ENCODE assay signal across 8 cellular contexts in the genomic region with DNA sequence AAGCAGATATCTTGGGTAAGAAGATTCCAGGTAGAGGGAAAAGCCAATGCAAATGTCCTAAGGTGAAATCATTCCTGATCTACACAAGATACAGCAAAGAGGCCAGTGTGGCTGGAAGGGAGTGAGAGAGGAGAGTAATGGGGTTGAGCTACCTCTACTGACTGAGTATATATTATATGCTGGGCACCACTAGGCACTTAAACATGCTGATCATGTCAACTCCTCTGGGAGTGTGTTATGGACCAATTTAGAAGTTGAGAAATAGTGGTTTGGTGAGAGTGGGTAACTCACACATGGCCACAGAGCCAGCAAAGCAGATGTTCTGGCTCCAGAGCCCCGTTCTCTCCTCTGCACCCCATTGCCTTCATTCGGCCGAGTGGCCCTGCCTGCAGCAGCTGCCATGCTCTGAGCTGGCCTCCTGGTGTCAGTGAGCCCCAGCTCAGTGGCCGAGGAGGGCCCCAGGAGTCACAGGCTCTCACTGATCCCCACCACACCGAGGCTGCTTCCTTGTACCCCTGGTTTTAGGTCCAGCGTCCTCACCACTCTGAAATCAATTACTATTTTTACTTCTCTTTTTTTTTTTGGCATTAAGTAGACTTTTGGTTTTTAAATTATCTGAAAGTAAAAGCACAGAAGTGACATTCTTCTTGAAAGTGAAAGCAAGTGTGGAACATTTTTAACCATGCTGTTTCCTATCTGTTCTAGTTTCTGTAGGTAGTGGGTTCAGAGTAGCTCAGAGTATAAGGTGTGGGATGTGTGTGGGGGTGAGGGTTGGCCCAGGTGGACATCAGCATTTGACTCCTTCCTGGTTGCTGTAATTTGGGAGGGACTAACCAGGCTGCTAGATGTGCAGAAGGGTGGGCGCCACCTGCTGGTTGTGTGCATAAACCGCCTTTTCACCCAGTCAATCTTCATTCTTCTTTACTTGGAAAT. TPM values are rescaled to one million over a fixed set of nuclear protein-coding genes. Genes with fewer than 3 reads are reported as not detected.
DNase-seq lines count a peak whose midpoint lies in the region; ATAC-seq and TF ChIP-seq lines count a peak whose summit lies in the region.

No MANE protein-coding gene starts in this region.

- no peaks in the 10 kb centered on the region for H3K36me3 ChIP-seq in suprapubic skin

- TF ChIP-seq EP300 in suprapubic skin (IDR thresholded peaks at IDR 0.05): no peak

- no peak overlapping the region for H3K4me3 Mint-ChIP-seq in osteocyte (ENCODE audit: unreplicated experiment)

- peaks cover 8% of the 10 kb centered on the region for H3K4me1 ChIP-seq in suprapubic skin

- TF ChIP-seq POLR2A in suprapubic skin (IDR thresholded peaks at IDR 0.05): no peak

- H3K27ac ChIP-seq in C4-2B (no peak overlapping the region), suprapubic skin (no peak overlapping the region)

- no peak overlapping the region for H3K27ac Mint-ChIP-seq in osteocyte (ENCODE audit: unreplicated experiment)

- TF ChIP-seq CTCF in C4-2B (conservative IDR thresholded peaks at IDR 0.05) (peak; percentile 98), osteocyte (IDR thresholded peaks at IDR 0.05) (peak; percentile 60), suprapubic skin (IDR thresholded peaks at IDR 0.05) (peak; percentile 56 to 79)

- DNase-seq in NOMO-1 treated with DMSO at 0.1 percent for 48 hours (lab: John Stamatoyannopoulos, UW; ENCODE audit: unreplicated experiment) (peak; percentile 78), fibroblast of gingiva (ENCODE audit: low read depth) (peak; percentile 57), osteocyte (ENCODE audit: extremely low spot score, unreplicated experiment) (no peak), suprapubic skin (ENCODE audit: low spot score in 2 of 2) (peak in 1 of 2 donors; percentile 73)
- DNase-seq in activated CD8-positive, alpha-beta memory T cell treated with anti-CD3 and anti-CD28 coated beads, Interleukin-2, amount 50 U/mL, for 4 hours: peak; percentile 71

- ATAC-seq in GM18858 (IDR thresholded peaks at IDR 0.05; ENCODE audit: unreplicated experiment) (peak; percentile 85), HG03064 (IDR thresholded peaks at IDR 0.05; ENCODE audit: low read depth, unreplicated experiment) (peak; percentile 90)

- peaks cover 3% of the 10 kb centered on the region for H3K9me3 Mint-ChIP-seq in osteocyte (ENCODE audit: unreplicated experiment)

- H3K4me3 ChIP-seq in suprapubic skin: no peak overlapping the region

- 44% methylated on average over 8 of the region's 8 CpGs for WGBS in suprapubic skin

- no peaks in the 10 kb centered on the region for H3K27me3 ChIP-seq in suprapubic skin

- no peaks in the 10 kb centered on the region for H3K4me1 Mint-ChIP-seq in osteocyte (ENCODE audit: unreplicated experiment)

- no peaks in the 10 kb centered on the region for H3K36me3 Mint-ChIP-seq in osteocyte (ENCODE audit: unreplicated experiment)

- no peaks in the 10 kb centered on the region for H3K9me3 ChIP-seq in suprapubic skin

- H3K27me3 Mint-ChIP-seq in osteocyte (ENCODE audit: unreplicated experiment): peaks cover 4% of the 10 kb centered on the region

RNA-seq across cellular contexts. Expression of a gene that starts 45.8 kb away (rescaled TPM):
- total RNA-seq in osteocyte (not detected in 2 replicates), suprapubic skin (10 to 100 TPM in 1 of 4 donors, 1 to 10 TPM in 2, under 1 TPM in 1; 0.72 to 12.6 (median 5.4) TPM)

RNA-seq across cellular contexts. Expression of a gene that starts 50.7 kb away (rescaled TPM):
- total RNA-seq in osteocyte: not detected in 2 replicates
- total RNA-seq in suprapubic skin: 100 to 1,000 TPM in 3 of 4 donors, 10 to 100 TPM in 1; 41.1 to 222 (median 140) TPM

RNA-seq across cellular contexts. Expression of a gene that starts 54.4 kb away (rescaled TPM):
- total RNA-seq in osteocyte: not detected in 2 replicates
- 100 to 1,000 TPM in 3 of 4 donors, 10 to 100 TPM in 1; 19.1 to 228 (median 129) TPM for total RNA-seq in suprapubic skin

Comparison
In these comparisons a context has a peak if more than half of its experiments do, and no peak if none do; other contexts are left out.
1. RNA of a gene that starts 50.7 kb away (total RNA-seq): 41.1 to 222 TPM in suprapubic skin; not detected in osteocyte; every median in the first group is over 10 times any median in the second.
2. RNA of a gene that starts 54.4 kb away (total RNA-seq): 19.1 to 228 TPM in suprapubic skin; not detected in osteocyte; every median in the first group is over 10 times any median in the second.
3. Peak in every context shown above with its lines, with median percentiles within 50 percentile points of each other: CTCF ChIP-seq.